In the genomic region with DNA sequence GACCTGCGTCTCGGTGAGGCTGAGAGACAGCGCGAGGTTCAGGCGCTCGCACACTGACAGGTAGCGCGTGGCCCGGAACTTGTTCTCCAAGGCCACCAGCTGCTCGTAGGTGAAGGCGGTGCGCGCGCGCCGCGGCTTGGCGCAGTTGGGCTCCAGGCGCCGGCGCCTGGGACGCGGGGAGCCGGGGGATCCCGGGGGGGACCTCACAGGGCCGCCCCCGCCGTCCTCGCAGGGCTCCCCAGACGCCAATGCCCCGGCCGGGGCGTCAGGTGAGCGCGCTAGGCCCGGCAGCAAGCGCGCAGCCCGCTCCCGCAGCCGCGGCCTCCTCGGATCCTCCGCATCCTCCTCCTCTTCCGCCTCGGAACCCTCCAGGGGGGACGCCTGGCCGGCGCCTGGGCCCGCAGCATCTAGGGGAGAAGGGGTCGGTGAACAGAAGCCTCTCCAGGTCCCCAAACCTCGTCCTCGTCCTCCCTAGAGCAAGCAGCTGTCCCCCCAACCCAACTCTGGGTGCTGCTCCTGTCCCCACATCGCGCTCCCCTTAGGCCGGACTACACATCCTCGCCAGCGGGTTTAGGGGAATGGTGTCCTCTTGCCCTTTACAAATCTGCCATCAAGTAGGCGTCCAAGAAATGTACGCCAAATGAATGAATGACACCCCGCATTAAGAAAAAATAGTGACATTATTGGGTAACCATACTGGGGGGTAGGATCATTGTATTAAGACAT, we compare ENCODE assay signal across 10 cellular contexts. TPM values are rescaled to one million over a fixed set of nuclear protein-coding genes. Genes with fewer than 3 reads are reported as not detected.
A peak's percentile ranks its signal among the peaks of the same experiment; 100 is the strongest.
DNase-seq lines count a peak whose midpoint lies in the region; ATAC-seq, FAIRE-seq and TF ChIP-seq lines count a peak whose summit lies in the region.
"Had no signal": no experiment of that assay in that cellular context is flagged by ENCODE, and none has a peak within 500 bp of the region (broad histone marks: within the 10 kb centered on the region; RNA-seq: fewer than 3 reads in every experiment).

No MANE protein-coding gene starts in this region.

- H3K27me3 Mint-ChIP-seq in activated naive CD4-positive, alpha-beta T cell treated with anti-CD3 and anti-CD28 coated beads, Interleukin-2, amount 10 ng/mL, durations not matched to agents 7 days and 5 days, result peaks cover 92% of the 10 kb centered on the region
- H3K27me3 Mint-ChIP-seq in activated T-helper 17 cell treated with anti-CD3 and anti-CD28 coated beads, Interleukin-2, amount 50 U/mL, for 72 hours, result peaks cover 54% of the 10 kb centered on the region

- no peak overlapping the region for H2AFZ ChIP-seq in HepG2 (ENCODE audit: low read length)

- H3K36me3 ChIP-seq in HepG2 (replicated peaks in 1 of 2; ENCODE audit: control insufficient read depth in 1 of 2, insufficient read depth in 2 of 2, low read length in 2 of 2), result no peaks in the 10 kb centered on the region
- H3K36me3 ChIP-seq in suprapubic skin, result no peaks in the 10 kb centered on the region

- H3K36me3 Mint-ChIP-seq in activated naive CD4-positive, alpha-beta T cell treated with anti-CD3 and anti-CD28 coated beads, Interleukin-2, amount 10 ng/mL, durations not matched to agents 7 days and 5 days, result peaks cover 2% of the 10 kb centered on the region
- H3K36me3 Mint-ChIP-seq in activated T-helper 17 cell treated with anti-CD3 and anti-CD28 coated beads, Interleukin-2, amount 50 U/mL, for 72 hours (ENCODE audit: low read depth), result no peaks in the 10 kb centered on the region

- H3K4me2 ChIP-seq in HepG2 (ENCODE audit: low read depth, low read length), result peak overlapping the region; percentile 55

- TF ChIP-seq POLR2A in HepG2 (IDR thresholded peaks at IDR 0.05; ENCODE audit: insufficient read depth in 1 of 2, low read depth in 2 of 2, low read length in 2 of 2), result no peak
- no peak for TF ChIP-seq POLR2A in suprapubic skin (IDR thresholded peaks at IDR 0.05)

- H3K27ac ChIP-seq in HepG2 (ENCODE audit: extremely low read length, insufficient read depth, low read length) (no peak overlapping the region), suprapubic skin (no peak overlapping the region)

- no peak for TF ChIP-seq CTCF in HepG2 (CRISPR knock-in tag; IDR thresholded peaks at IDR 0.05)
- no peak for TF ChIP-seq CTCF in suprapubic skin (IDR thresholded peaks at IDR 0.05)

- CTCF ChIA-PET in activated naive CD4-positive, alpha-beta T cell treated with anti-CD3 and anti-CD28 coated beads, Interleukin-2, amount 10 ng/mL, durations not matched to agents 7 days and 5 days (lab: Charles Lee), result interaction anchor here (1.4 kb wide), 1 partner anchor 17 kb away, joined by 3 read pairs; no protein-coding TSS in a partner anchor
- CTCF ChIA-PET in HepG2 (lab: Yijun Ruan, JAX; ENCODE audit: low intra/inter-chr PET ratio, low total read pairs), result no interaction called here

- TF ChIP-seq RAD21 in HepG2 (CRISPR knock-in tag; IDR thresholded peaks at IDR 0.05), result no peak

- no peak for ATAC-seq in activated T-helper 17 cell treated with anti-CD3 and anti-CD28 coated beads, Interleukin-2, amount 50 U/mL, for 72 hours (replicated peaks)
- ATAC-seq in HepG2, result peak; percentile 33; the same call in 2 of the 3 replicates

- POLR2A ChIA-PET in HepG2 (lab: Yijun Ruan, JAX), result no interaction called here

- H4K20me1 ChIP-seq in HepG2 (ENCODE audit: insufficient read depth, low read length), result no peaks in the 10 kb centered on the region

- in situ Hi-C loops in HepG2 (cut with HindIII; ENCODE audit: extremely low pct_ligation_motif_present, low pct_unique_long_range_greater_than_20kb), result no loop called here

- H3K9ac ChIP-seq in HepG2 (ENCODE audit: insufficient read depth, low read depth, low read length), result no peak overlapping the region

- intact Hi-C loops in HepG2 (cut with micrococcal nuclease; ENCODE audit: unreplicated experiment), result no loop called here

- TF ChIP-seq EP300 in HepG2 (IDR thresholded peaks at IDR 0.05; ENCODE audit: low read depth in 2 of 2, low read length in 2 of 2), result no peak
- TF ChIP-seq EP300 in HepG2 (CRISPR knock-in tag; IDR thresholded peaks at IDR 0.05; ENCODE audit: borderline replicate concordance), result no peak
- no peak for TF ChIP-seq EP300 in suprapubic skin (IDR thresholded peaks at IDR 0.05)

- DNase-seq in activated naive CD4-positive, alpha-beta T cell treated with anti-CD3 and anti-CD28 coated beads, Interleukin-2, amount 10 ng/mL, durations not matched to agents 7 days and 5 days, result no peak
- no peak for DNase-seq in activated naive CD4-positive, alpha-beta T cell treated with anti-CD3 and anti-CD28 coated beads, Interleukin-2, amount 50 U/mL, for 16 hours
- DNase-seq in HepG2 (ENCODE audit: low spot score) (no peak), suprapubic skin (ENCODE audit: low spot score in 2 of 2) (no peak), AML-193 (lab: John Stamatoyannopoulos, UW) (no peak), NCI-H1694 treated with DMSO at 0.1 percent for 48 hours (lab: John Stamatoyannopoulos, UW) (no peak), UCSD-AML1 (lab: John Stamatoyannopoulos, UW; ENCODE audit: unreplicated experiment) (no peak)
- DNase-seq: effector memory CD4-positive, alpha-beta T cell had no signal

- no peaks in the 10 kb centered on the region for H3K79me2 ChIP-seq in HepG2 (ENCODE audit: insufficient read depth, low read length)

- no peaks in the 10 kb centered on the region for H3K9me3 ChIP-seq in HepG2 (ENCODE audit: low read length)
- no peaks in the 10 kb centered on the region for H3K9me3 ChIP-seq in suprapubic skin

- peaks cover 20% of the 10 kb centered on the region for H3K4me1 Mint-ChIP-seq in activated naive CD4-positive, alpha-beta T cell treated with anti-CD3 and anti-CD28 coated beads, Interleukin-2, amount 10 ng/mL, durations not matched to agents 7 days and 5 days
- H3K4me1 Mint-ChIP-seq in activated T-helper 17 cell treated with anti-CD3 and anti-CD28 coated beads, Interleukin-2, amount 50 U/mL, for 72 hours, result peaks cover 4% of the 10 kb centered on the region

- H3K9me3 Mint-ChIP-seq in activated naive CD4-positive, alpha-beta T cell treated with anti-CD3 and anti-CD28 coated beads, Interleukin-2, amount 10 ng/mL, durations not matched to agents 7 days and 5 days, result no peaks in the 10 kb centered on the region
- H3K9me3 Mint-ChIP-seq in activated T-helper 17 cell treated with anti-CD3 and anti-CD28 coated beads, Interleukin-2, amount 50 U/mL, for 72 hours, result no peaks in the 10 kb centered on the region

- H3K4me1 ChIP-seq in HepG2 (ENCODE audit: insufficient read depth, low read length) (peaks cover 20% of the 10 kb centered on the region), suprapubic skin (peaks cover 35% of the 10 kb centered on the region)

- peak overlapping the region; percentile 4 for H3K4me3 Mint-ChIP-seq in activated naive CD4-positive, alpha-beta T cell treated with anti-CD3 and anti-CD28 coated beads, Interleukin-2, amount 10 ng/mL, durations not matched to agents 7 days and 5 days
- peak overlapping the region; percentile 62 for H3K4me3 Mint-ChIP-seq in activated T-helper 17 cell treated with anti-CD3 and anti-CD28 coated beads, Interleukin-2, amount 50 U/mL, for 72 hours

- 56% methylated on average over 10 of the region's 61 CpGs for WGBS in HepG2 (ENCODE audit: low lambda C conversion rate)
- WGBS in suprapubic skin, result 46% methylated on average over 10 of the region's 61 CpGs

- BruUV-seq in HepG2 (replicated peaks; lab: Mats Ljungman, UMichigan), result no TSS peak

- H3K4me3 ChIP-seq in HepG2 (replicated peaks in 1 of 3; ENCODE audit: insufficient read depth in 1 of 3, low read depth in 2 of 3, low read length in 3 of 3), result peak overlapping the region in 1 of 3 experiments; percentile 46; a peak in 1 of 6 replicates
- H3K4me3 ChIP-seq in suprapubic skin, result peak overlapping the region; percentile 42

- no peak for FAIRE-seq in HepG2 (lab: Jason Lieb, UNC)

- H3K27ac Mint-ChIP-seq in activated naive CD4-positive, alpha-beta T cell treated with anti-CD3 and anti-CD28 coated beads, Interleukin-2, amount 10 ng/mL, durations not matched to agents 7 days and 5 days, result no peak overlapping the region
- H3K27ac Mint-ChIP-seq in activated T-helper 17 cell treated with anti-CD3 and anti-CD28 coated beads, Interleukin-2, amount 50 U/mL, for 72 hours, result no peak overlapping the region

- H3K27me3 ChIP-seq in HepG2 (ENCODE audit: control insufficient read depth in 1 of 2, insufficient read depth in 2 of 2, low read length in 2 of 2) (peaks cover 13 to 65% of the 10 kb centered on the region in 2 experiments), suprapubic skin (peaks cover 69% of the 10 kb centered on the region)

RNA-seq across cellular contexts. Expression of gene NKX1-2, which starts 1.9 kb away (rescaled TPM):
- total RNA-seq in activated T-helper 17 cell treated with anti-CD3 and anti-CD28 coated beads, Interleukin-2, amount 50 U/mL, for 72 hours, result not detected
- total RNA-seq in HepG2 (2016; rRNA removed; fragmentation: Illumina TruSeq; extraction: Trizol), result not detected in 2 replicates
- not detected in 2 replicates for total RNA-seq in HepG2 (2016; cell fraction: cytosol; rRNA removed; fragmentation: Illumina TruSeq; extraction: Trizol; ENCODE audit: low read depth)
- not detected in 2 replicates for total RNA-seq in HepG2 (2016; cell fraction: insoluble cytoplasmic fraction; rRNA removed; fragmentation: Illumina TruSeq; extraction: Trizol)
- total RNA-seq in HepG2 (2016; cell fraction: membrane; rRNA removed; fragmentation: Illumina TruSeq; extraction: Trizol), result not detected in 2 replicates
- not detected in 2 replicates for total RNA-seq in HepG2 (2016; cell fraction: nucleus; rRNA removed; fragmentation: Illumina TruSeq; extraction: Trizol)
- not detected in 2 replicates for polyA plus RNA-seq in HepG2 (2011; rRNA removed)
- polyA plus RNA-seq in HepG2 (2011; cell fraction: cytosol; rRNA removed), result not detected in 2 replicates
- not detected in 2 replicates for polyA plus RNA-seq in HepG2 (2011; cell fraction: nucleus; rRNA removed)
- not detected in 2 replicates for polyA plus RNA-seq in HepG2 (2012)
- not detected in 2 replicates for polyA plus RNA-seq in HepG2 (2016; cell fraction: cytosol; fragmentation: Illumina TruSeq; extraction: Trizol; ENCODE audit: low read depth)
- polyA plus RNA-seq in HepG2 (2016; cell fraction: insoluble cytoplasmic fraction; fragmentation: Illumina TruSeq; extraction: Trizol; ENCODE audit: low read depth), result not detected in 2 replicates
- polyA plus RNA-seq in HepG2 (2016; cell fraction: membrane; fragmentation: Illumina TruSeq; extraction: Trizol; ENCODE audit: low read depth), result not detected in 2 replicates
- not detected in 2 replicates for polyA plus RNA-seq in HepG2 (2016; cell fraction: nucleus; fragmentation: Illumina TruSeq; extraction: Trizol; ENCODE audit: insufficient read depth, low read depth)
- not detected in 2 replicates for polyA minus RNA-seq in HepG2 (2011; rRNA and poly(A)+ RNA removed; ENCODE audit: low replicate concordance)
- polyA minus RNA-seq in HepG2 (2011; cell fraction: cytosol; rRNA and poly(A)+ RNA removed), result not detected in 2 replicates
- not detected in 2 replicates for polyA minus RNA-seq in HepG2 (2011; cell fraction: nucleus; rRNA and poly(A)+ RNA removed)
- total RNA-seq in suprapubic skin, result 1 to 10 TPM in 2 of 4 donors, under 1 TPM in 2; 0.56 to 3.3 (median 1.0) TPM
- total RNA-seq: lung microvascular endothelial cell had no signal

RNA-seq across cellular contexts. Expression of gene LHPP, which starts 13.7 kb away (rescaled TPM):
- 10 to 100 TPM in 1 of 2 donors, 1 to 10 TPM in 1; 7.4 to 10.6 TPM for total RNA-seq in activated T-helper 17 cell treated with anti-CD3 and anti-CD28 coated beads, Interleukin-2, amount 50 U/mL, for 72 hours
- total RNA-seq in HepG2 (2016; rRNA removed; fragmentation: Illumina TruSeq; extraction: Trizol), result 3.7 and 5.2 TPM in 2 replicates
- total RNA-seq in HepG2 (2016; cell fraction: cytosol; rRNA removed; fragmentation: Illumina TruSeq; extraction: Trizol; ENCODE audit: low read depth), result 1.1 and 1.9 TPM in 2 replicates
- 4.7 and 6.3 TPM in 2 replicates for total RNA-seq in HepG2 (2016; cell fraction: insoluble cytoplasmic fraction; rRNA removed; fragmentation: Illumina TruSeq; extraction: Trizol)
- total RNA-seq in HepG2 (2016; cell fraction: membrane; rRNA removed; fragmentation: Illumina TruSeq; extraction: Trizol), result 1.9 TPM in 2 replicates
- 2.4 and 3.4 TPM in 2 replicates for total RNA-seq in HepG2 (2016; cell fraction: nucleus; rRNA removed; fragmentation: Illumina TruSeq; extraction: Trizol)
- polyA plus RNA-seq in HepG2 (2011; rRNA removed), result 13.1 and 13.7 TPM in 2 replicates
- 14.4 and 17.0 TPM in 2 replicates for polyA plus RNA-seq in HepG2 (2011; cell fraction: cytosol; rRNA removed)
- polyA plus RNA-seq in HepG2 (2011; cell fraction: nucleus; rRNA removed), result 11.1 and 11.2 TPM in 2 replicates
- 10.0 and 13.7 TPM in 2 replicates for polyA plus RNA-seq in HepG2 (2012)
- polyA plus RNA-seq in HepG2 (2016; cell fraction: cytosol; fragmentation: Illumina TruSeq; extraction: Trizol; ENCODE audit: low read depth), result 3.8 and 5.7 TPM in 2 replicates
- 7.2 and 9.2 TPM in 2 replicates for polyA plus RNA-seq in HepG2 (2016; cell fraction: insoluble cytoplasmic fraction; fragmentation: Illumina TruSeq; extraction: Trizol; ENCODE audit: low read depth)
- polyA plus RNA-seq in HepG2 (2016; cell fraction: membrane; fragmentation: Illumina TruSeq; extraction: Trizol; ENCODE audit: low read depth), result 5.6 and 5.8 TPM in 2 replicates
- polyA plus RNA-seq in HepG2 (2016; cell fraction: nucleus; fragmentation: Illumina TruSeq; extraction: Trizol; ENCODE audit: insufficient read depth, low read depth), result 5.1 and 7.2 TPM in 2 replicates
- 12.5 and 12.6 TPM in 2 replicates for polyA minus RNA-seq in HepG2 (2011; rRNA and poly(A)+ RNA removed; ENCODE audit: low replicate concordance)
- 6.0 and 7.2 TPM in 2 replicates for polyA minus RNA-seq in HepG2 (2011; cell fraction: cytosol; rRNA and poly(A)+ RNA removed)
- polyA minus RNA-seq in HepG2 (2011; cell fraction: nucleus; rRNA and poly(A)+ RNA removed), result 7.0 and 9.8 TPM in 2 replicates
- 10 to 100 TPM; 14.4 to 22.6 (median 15.3) TPM for total RNA-seq in suprapubic skin

RNA-seq across cellular contexts. Expression of gene OAT, which starts 29.2 kb away (rescaled TPM):
- 10 to 100 TPM; 21.0 to 35.6 TPM for total RNA-seq in activated T-helper 17 cell treated with anti-CD3 and anti-CD28 coated beads, Interleukin-2, amount 50 U/mL, for 72 hours
- total RNA-seq in HepG2 (2016; rRNA removed; fragmentation: Illumina TruSeq; extraction: Trizol) (96.7 and 152 TPM in 2 replicates), suprapubic skin (100 to 1,000 TPM in 2 of 4 donors, 10 to 100 TPM in 2; 86.0 to 103 (median 95.1) TPM)
- 10.4 and 13.0 TPM in 2 replicates for total RNA-seq in HepG2 (2016; cell fraction: cytosol; rRNA removed; fragmentation: Illumina TruSeq; extraction: Trizol; ENCODE audit: low read depth)
- total RNA-seq in HepG2 (2016; cell fraction: insoluble cytoplasmic fraction; rRNA removed; fragmentation: Illumina TruSeq; extraction: Trizol), result 94.1 and 153 TPM in 2 replicates
- total RNA-seq in HepG2 (2016; cell fraction: membrane; rRNA removed; fragmentation: Illumina TruSeq; extraction: Trizol), result 14.4 and 16.9 TPM in 2 replicates
- 41.8 and 47.5 TPM in 2 replicates for total RNA-seq in HepG2 (2016; cell fraction: nucleus; rRNA removed; fragmentation: Illumina TruSeq; extraction: Trizol)
- 72.7 and 87.8 TPM in 2 replicates for polyA plus RNA-seq in HepG2 (2011; rRNA removed)
- polyA plus RNA-seq in HepG2 (2011; cell fraction: cytosol; rRNA removed), result 51.4 and 77.1 TPM in 2 replicates
- 20.7 and 25.9 TPM in 2 replicates for polyA plus RNA-seq in HepG2 (2011; cell fraction: nucleus; rRNA removed)
- polyA plus RNA-seq in HepG2 (2012), result 48.6 and 50.0 TPM in 2 replicates
- 4.1 TPM in 2 replicates for polyA plus RNA-seq in HepG2 (2016; cell fraction: cytosol; fragmentation: Illumina TruSeq; extraction: Trizol; ENCODE audit: low read depth)
- polyA plus RNA-seq in HepG2 (2016; cell fraction: insoluble cytoplasmic fraction; fragmentation: Illumina TruSeq; extraction: Trizol; ENCODE audit: low read depth), result 119 and 129 TPM in 2 replicates
- 9.8 and 10.1 TPM in 2 replicates for polyA plus RNA-seq in HepG2 (2016; cell fraction: membrane; fragmentation: Illumina TruSeq; extraction: Trizol; ENCODE audit: low read depth)
- polyA plus RNA-seq in HepG2 (2016; cell fraction: nucleus; fragmentation: Illumina TruSeq; extraction: Trizol; ENCODE audit: insufficient read depth, low read depth), result 56.3 and 59.0 TPM in 2 replicates
- 28.4 and 56.2 TPM in 2 replicates for polyA minus RNA-seq in HepG2 (2011; rRNA and poly(A)+ RNA removed; ENCODE audit: low replicate concordance)
- 46.3 and 52.4 TPM in 2 replicates for polyA minus RNA-seq in HepG2 (2011; cell fraction: cytosol; rRNA and poly(A)+ RNA removed)
- 28.8 and 40.4 TPM in 2 replicates for polyA minus RNA-seq in HepG2 (2011; cell fraction: nucleus; rRNA and poly(A)+ RNA removed)
